In genomic region chr10:87844837-87845623, GRCh38 we compare ENCODE assay signal across 14 cellular contexts. TPM values are rescaled to one million over a fixed set of nuclear protein-coding genes. Genes with fewer than 3 reads are reported as not detected.
DNase-seq lines count a peak whose midpoint lies in the region; ATAC-seq, FAIRE-seq and TF ChIP-seq lines count a peak whose summit lies in the region.
"Had no signal": no experiment of that assay in that cellular context is flagged by ENCODE, and none has a peak within 500 bp of the region (broad histone marks: within the 10 kb centered on the region; RNA-seq: fewer than 3 reads in every experiment).

No MANE protein-coding gene starts in this region.

- no peak for TF ChIP-seq POLR2A in GM12891 (IDR thresholded peaks at IDR 0.05; ENCODE audit: low read depth, low read length)

- TF ChIP-seq CTCF in bronchial epithelial cell (IDR thresholded peaks at IDR 0.05; ENCODE audit: insufficient read depth, low read length, severe bottlenecking) = no peak

- FAIRE-seq in GM12891 (lab: Jason Lieb, UNC) (peak; percentile 61), bronchial epithelial cell (lab: Jason Lieb, UNC) (no peak)

- H3K27me3 ChIP-seq in bronchial epithelial cell (ENCODE audit: control insufficient read depth, insufficient read depth, low read length) = no peaks in the 10 kb centered on the region
- H3K27me3 ChIP-seq: colonic mucosa had no signal

- ATAC-seq in left colon = peak; percentile 21

- DNase-seq in GM12891 (ENCODE audit: insufficient read length, low spot score) (no peak), MV-4-11 (lab: John Stamatoyannopoulos, UW) (peak; percentile 19), bronchial epithelial cell (ENCODE audit: low read depth) (peak; percentile 88), left colon (no peak), NCI-H146 treated with DMSO at 0.1 percent for 48 hours (lab: John Stamatoyannopoulos, UW; ENCODE audit: unreplicated experiment) (no peak), NCI-H1092 treated with DMSO at 0.1 percent for 48 hours (lab: John Stamatoyannopoulos, UW) (no peak), NCI-H1048 (lab: John Stamatoyannopoulos, UW) (no peak), COLO668 (lab: John Stamatoyannopoulos, UW; ENCODE audit: unreplicated experiment) (no peak)
- DNase-seq: activated CD4-positive, alpha-beta T cell treated with anti-CD3 and anti-CD28 coated beads, Interleukin-2, amount 50 U/mL, for 4 hours; CD4-positive, alpha-beta T cell; colonic mucosa; H7; hippocampal formation; NCI-H510A treated with DMSO at 0.1 percent for 48 hours had no signal

- H3K4me3 ChIP-seq in bronchial epithelial cell (ENCODE audit: low read depth, low read length) = no peak overlapping the region
- H3K4me3 ChIP-seq: colonic mucosa had no signal

- H3K36me3 ChIP-seq in bronchial epithelial cell (ENCODE audit: control insufficient read depth, insufficient read depth, low read length) = no peaks in the 10 kb centered on the region
- H3K36me3 ChIP-seq: colonic mucosa had no signal

- intact Hi-C loops in left colon (cut with DNase I, micrococcal nuclease) = no loop called here

TF ChIP-seq in GM12891, 5 proteins besides CTCF, POLR2A, EP300 and RAD21:
- TF ChIP-seq PAX5 (IDR thresholded peaks at IDR 0.05; ENCODE audit: insufficient read depth, low read length, severe bottlenecking) (no peak), POLR2AphosphoS5 (IDR thresholded peaks at IDR 0.05; ENCODE audit: low read depth, low read length) (no peak), POU2F2 (IDR thresholded peaks at IDR 0.05; ENCODE audit: low read depth, low read length) (no peak), SPI1 (IDR thresholded peaks at IDR 0.05; ENCODE audit: low read depth, low read length) (no peak), TAF1 (IDR thresholded peaks at IDR 0.05; ENCODE audit: low read depth, low read length) (no peak)

RNA-seq across cellular contexts. Expression of gene KLLN, which starts 18.3 kb away (rescaled TPM):
- polyA plus RNA-seq in GM12891 (2012; ENCODE audit: low read depth, missing spikeins) = 1.0 TPM
- total RNA-seq in bronchial epithelial cell (0.13 and 0.26 TPM in 2 replicates), left colon (1 to 10 TPM; 1.3 to 1.4 TPM)

RNA-seq across cellular contexts. Expression of gene PTEN, which starts 18.4 kb away (rescaled TPM):
- polyA plus RNA-seq in GM12891 (2012; ENCODE audit: low read depth, missing spikeins) = 70.9 TPM
- 90.0 and 101 TPM in 2 replicates for total RNA-seq in bronchial epithelial cell
- total RNA-seq in left colon = 100 to 1,000 TPM in 1 of 2 donors, 10 to 100 TPM in 1; 99.3 to 101 TPM

RNA-seq across cellular contexts. Expression of gene ATAD1, which starts 27.0 kb away (rescaled TPM):
- 20.3 TPM for polyA plus RNA-seq in GM12891 (2012; ENCODE audit: low read depth, missing spikeins)
- 63.0 and 73.7 TPM in 2 replicates for total RNA-seq in bronchial epithelial cell
- 10 to 100 TPM; 50.5 to 51.0 TPM for total RNA-seq in left colon

Comparison
In these comparisons a context has a peak if more than half of its experiments do, and no peak if none do; other contexts are left out.
1. DNase-seq: peak in MV-4-11 (single experiment) and bronchial epithelial cell (single experiment); none in GM12891 (single experiment), left colon (0 of 2), NCI-H146 treated with DMSO at 0.1 percent for 48 hours (single experiment), NCI-H1092 treated with DMSO at 0.1 percent for 48 hours (single experiment), NCI-H1048 (single experiment) and COLO668 (single experiment).